ENCODE assay signal across 11 cellular contexts in genomic region chr10:89887406-89887805, GRCh38.
DNase-seq lines count a peak whose midpoint lies in the region; ATAC-seq, FAIRE-seq and TF ChIP-seq lines count a peak whose summit lies in the region.
"Had no signal": no experiment of that assay in that cellular context is flagged by ENCODE, and none has a peak within 500 bp of the region (broad histone marks: within the 10 kb centered on the region; RNA-seq: fewer than 3 reads in every experiment).

No MANE protein-coding gene starts in this region.

- TF ChIP-seq CTCF in keratinocyte (optimal IDR thresholded peaks at IDR 0.05 in 1 of 3, IDR thresholded peaks at IDR 0.05 in 1 of 3, conservative IDR thresholded peaks at IDR 0.05 in 1 of 3; ENCODE audit: extremely low read depth in 1 of 3, insufficient read depth in 2 of 3, low read length in 3 of 3), result no peak
- TF ChIP-seq CTCF in omental fat pad (IDR thresholded peaks at IDR 0.05), result no peak
- no peak for TF ChIP-seq CTCF in esophagus muscularis mucosa (IDR thresholded peaks at IDR 0.05)

- no peak for DNase-seq in keratinocyte (ENCODE audit: low read depth, low spot score)
- DNase-seq in omental fat pad (ENCODE audit: low spot score), result no peak
- no peak for DNase-seq in esophagus muscularis mucosa (ENCODE audit: extremely low spot score)
- DNase-seq in activated CD8-positive, alpha-beta memory T cell treated with anti-CD3 and anti-CD28 coated beads, Interleukin-2, amount 50 U/mL, for 48 hours, result no peak
- DNase-seq in glomerular visceral epithelial cell (ENCODE audit: extremely low spot score), result no peak
- DNase-seq: HCEC 1CT, PC-3 had no signal

- H3K27me3 ChIP-seq in keratinocyte (ENCODE audit: control insufficient read depth, extremely low read depth, insufficient read depth, low read length) (no peaks in the 10 kb centered on the region), esophagus muscularis mucosa (no peaks in the 10 kb centered on the region)

- intact Hi-C loops in esophagus muscularis mucosa (cut with DNase I), result no loop called here

- TF ChIP-seq EP300 in esophagus muscularis mucosa (IDR thresholded peaks at IDR 0.05), result no peak

- H3K4me2 ChIP-seq in keratinocyte (ENCODE audit: control insufficient read depth, extremely low read depth, insufficient read depth, low read depth, low read length), result no peak overlapping the region

- H3K4me1 ChIP-seq in keratinocyte (ENCODE audit: control insufficient read depth, extremely low read depth, insufficient read depth, low read length), result peaks cover 8% of the 10 kb centered on the region
- no peaks in the 10 kb centered on the region for H3K4me1 ChIP-seq in esophagus muscularis mucosa

- no peak for FAIRE-seq in keratinocyte (lab: Jason Lieb, UNC)

- WGBS in esophagus muscularis mucosa, result 62% methylated on average over 4 of the region's 4 CpGs

- H3K36me3 ChIP-seq in keratinocyte (ENCODE audit: control insufficient read depth in 2 of 2, extremely low read depth in 1 of 2, insufficient read depth in 2 of 2, low read length in 2 of 2) (no peaks in the 10 kb centered on the region), esophagus muscularis mucosa (no peaks in the 10 kb centered on the region)

- no peaks in the 10 kb centered on the region for H4K20me1 ChIP-seq in keratinocyte (ENCODE audit: control insufficient read depth, extremely low read depth, insufficient read depth, low read length)

- no peaks in the 10 kb centered on the region for H3K79me2 ChIP-seq in keratinocyte (ENCODE audit: control insufficient read depth, insufficient read depth, low read length)

- TF ChIP-seq POLR2A in esophagus muscularis mucosa (IDR thresholded peaks at IDR 0.05; ENCODE audit: low read depth), result no peak

- H3K9me3 ChIP-seq in keratinocyte (ENCODE audit: control insufficient read depth, low read depth, low read length) (no peaks in the 10 kb centered on the region), esophagus muscularis mucosa (no peaks in the 10 kb centered on the region)

- no peak overlapping the region for H3K4me3 ChIP-seq in keratinocyte (ENCODE audit: control insufficient read depth in 2 of 3, extremely low read depth in 1 of 3, insufficient read depth in 2 of 3, low read depth in 1 of 3, low read length in 3 of 3)
- no peak overlapping the region for H3K4me3 ChIP-seq in esophagus muscularis mucosa

- H3K9ac ChIP-seq in keratinocyte (ENCODE audit: control insufficient read depth, extremely low read depth, insufficient read depth, low read length), result no peak overlapping the region

- dilution Hi-C loops in keratinocyte (cut with MboI; ENCODE audit: extremely low pct_ligation_motif_present, low sequenced_read_pairs), result no loop called here

- H3K27ac ChIP-seq in keratinocyte (ENCODE audit: control insufficient read depth, insufficient read depth, low read length), result no peak overlapping the region
- H3K27ac ChIP-seq in esophagus muscularis mucosa (replicated peaks in 1 of 4), result no peak overlapping the region
- H3K27ac ChIP-seq: VCaP had no signal

- ATAC-seq in GM18907 (IDR thresholded peaks at IDR 0.05; ENCODE audit: unreplicated experiment), result peak; percentile 59
- ATAC-seq in GM21723 (IDR thresholded peaks at IDR 0.05; ENCODE audit: unreplicated experiment), result peak; percentile 49
- peak; percentile 65 for ATAC-seq in HG03354 (IDR thresholded peaks at IDR 0.05; ENCODE audit: poor library complexity, severe bottlenecking, unreplicated experiment)
- no peak for ATAC-seq in omental fat pad (ENCODE audit: low FRiP score)
- ATAC-seq: PC-3 had no signal

- peak overlapping the region; percentile 13 for H2AFZ ChIP-seq in keratinocyte (ENCODE audit: control insufficient read depth, low read length)

- H3K9me1 ChIP-seq in keratinocyte (ENCODE audit: control insufficient read depth, extremely low read depth, insufficient read depth, low read length), result no peaks in the 10 kb centered on the region
